ENCODE assay signal across 17 cellular contexts in the genomic region with DNA sequence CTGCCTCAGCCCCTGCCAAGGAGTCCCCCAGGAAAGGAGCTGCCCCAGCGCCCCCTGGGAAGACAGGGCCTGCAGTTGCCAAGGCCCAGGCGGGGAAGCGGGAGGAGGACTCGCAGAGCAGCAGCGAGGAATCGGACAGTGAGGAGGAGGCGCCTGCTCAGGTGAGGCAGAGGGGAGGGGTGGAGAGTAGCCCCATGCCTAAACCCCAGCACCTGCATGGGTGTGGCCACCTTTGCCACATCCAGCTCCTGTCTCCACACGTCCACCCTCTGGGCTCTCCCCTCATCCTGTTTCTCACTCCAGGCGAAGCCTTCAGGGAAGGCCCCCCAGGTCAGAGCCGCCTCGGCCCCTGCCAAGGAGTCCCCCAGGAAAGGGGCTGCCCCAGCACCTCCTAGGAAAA. TPM values are rescaled to one million over a fixed set of nuclear protein-coding genes. Genes with fewer than 3 reads are reported as not detected.
A peak's percentile ranks its signal among the peaks of the same experiment; 100 is the strongest.
DNase-seq lines count a peak whose midpoint lies in the region; ATAC-seq and TF ChIP-seq lines count a peak whose summit lies in the region.
"Had no signal": no experiment of that assay in that cellular context is flagged by ENCODE, and none has a peak within 500 bp of the region (broad histone marks: within the 10 kb centered on the region; RNA-seq: fewer than 3 reads in every experiment).

No MANE protein-coding gene starts in this region.

- H3K36me3 Mint-ChIP-seq in activated CD8-positive, alpha-beta T cell treated with anti-CD3 and anti-CD28 coated beads, Interleukin-2, amount 10 ng/mL, durations not matched to agents 7 days and 5 days (ENCODE audit: low read depth) = peaks cover 67% of the 10 kb centered on the region
- H3K36me3 Mint-ChIP-seq in activated CD8-positive, alpha-beta T cell treated with anti-CD3 and anti-CD28 coated beads for 36 hours (ENCODE audit: low read depth) = peaks cover 54% of the 10 kb centered on the region
- peaks cover 57% of the 10 kb centered on the region for H3K36me3 Mint-ChIP-seq in activated T-helper 1 cell treated with anti-CD3 and anti-CD28 coated beads, Interleukin-12 subunit alpha, Interleukin-12 subunit beta, Interleukin-2, Interleukin-4 antibody, amounts not matched to agents 30 ng/mL and 10 ng/mL and 1 ng/mL, durations not matched to agents 14 hours and 24 hours and 36 hours (ENCODE audit: low read depth)
- peaks cover 58 to 83% of the 10 kb centered on the region in 2 donors for H3K36me3 Mint-ChIP-seq in stimulated activated naive B cell treated with anti-CD40 and anti-IgM and Interleukin-4, amounts not matched to agents 10 μg/mL and 1 μg/mL and 100 μg/mL, for 72 hours

- TF ChIP-seq CTCF in activated CD8-positive, alpha-beta T cell treated with anti-CD3 and anti-CD28 coated beads for 36 hours (IDR thresholded peaks at IDR 0.05) = no peak
- TF ChIP-seq CTCF in foreskin keratinocyte (conservative IDR thresholded peaks at IDR 0.05) = no peak

- peaks cover 20% of the 10 kb centered on the region for H3K4me1 ChIP-seq in foreskin keratinocyte
- H3K4me1 ChIP-seq: Caco-2 had no signal

- H3K27me3 Mint-ChIP-seq in activated CD8-positive, alpha-beta T cell treated with anti-CD3 and anti-CD28 coated beads, Interleukin-2, amount 10 ng/mL, durations not matched to agents 7 days and 5 days (ENCODE audit: low read depth) = no peaks in the 10 kb centered on the region
- no peaks in the 10 kb centered on the region for H3K27me3 Mint-ChIP-seq in activated CD8-positive, alpha-beta T cell treated with anti-CD3 and anti-CD28 coated beads for 36 hours
- H3K27me3 Mint-ChIP-seq in activated T-helper 1 cell treated with anti-CD3 and anti-CD28 coated beads, Interleukin-12 subunit alpha, Interleukin-12 subunit beta, Interleukin-2, Interleukin-4 antibody, amounts not matched to agents 30 ng/mL and 10 ng/mL and 1 ng/mL, durations not matched to agents 14 hours and 24 hours and 36 hours (ENCODE audit: insufficient read depth) = no peaks in the 10 kb centered on the region
- H3K27me3 Mint-ChIP-seq in stimulated activated naive B cell treated with anti-CD40 and anti-IgM and Interleukin-4, amounts not matched to agents 10 μg/mL and 1 μg/mL and 100 μg/mL, for 72 hours = no peaks in the 10 kb centered on the region

- H3K27ac Mint-ChIP-seq in activated CD8-positive, alpha-beta T cell treated with anti-CD3 and anti-CD28 coated beads, Interleukin-2, amount 10 ng/mL, durations not matched to agents 7 days and 5 days = peak overlapping the region; percentile 11
- H3K27ac Mint-ChIP-seq in activated CD8-positive, alpha-beta T cell treated with anti-CD3 and anti-CD28 coated beads for 36 hours = no peak overlapping the region
- peak overlapping the region; percentile 40 for H3K27ac Mint-ChIP-seq in activated T-helper 1 cell treated with anti-CD3 and anti-CD28 coated beads, Interleukin-12 subunit alpha, Interleukin-12 subunit beta, Interleukin-2, Interleukin-4 antibody, amounts not matched to agents 30 ng/mL and 10 ng/mL and 1 ng/mL, durations not matched to agents 14 hours and 24 hours and 36 hours
- H3K27ac Mint-ChIP-seq in stimulated activated naive B cell treated with anti-CD40 and anti-IgM and Interleukin-4, amounts not matched to agents 10 μg/mL and 1 μg/mL and 100 μg/mL, for 72 hours = peak overlapping the region; percentile 67
- H3K27ac Mint-ChIP-seq: GM23338 had no signal

- peaks cover 5% of the 10 kb centered on the region for H3K4me1 Mint-ChIP-seq in activated CD8-positive, alpha-beta T cell treated with anti-CD3 and anti-CD28 coated beads, Interleukin-2, amount 10 ng/mL, durations not matched to agents 7 days and 5 days (ENCODE audit: low read depth)
- peaks cover 9% of the 10 kb centered on the region for H3K4me1 Mint-ChIP-seq in activated CD8-positive, alpha-beta T cell treated with anti-CD3 and anti-CD28 coated beads for 36 hours (ENCODE audit: low read depth)
- no peaks in the 10 kb centered on the region for H3K4me1 Mint-ChIP-seq in activated T-helper 1 cell treated with anti-CD3 and anti-CD28 coated beads, Interleukin-12 subunit alpha, Interleukin-12 subunit beta, Interleukin-2, Interleukin-4 antibody, amounts not matched to agents 30 ng/mL and 10 ng/mL and 1 ng/mL, durations not matched to agents 14 hours and 24 hours and 36 hours (ENCODE audit: low read depth)
- no peaks in the 10 kb centered on the region for H3K4me1 Mint-ChIP-seq in stimulated activated naive B cell treated with anti-CD40 and anti-IgM and Interleukin-4, amounts not matched to agents 10 μg/mL and 1 μg/mL and 100 μg/mL, for 72 hours
- H3K4me1 Mint-ChIP-seq: CD14-positive monocyte had no signal

- intact Hi-C loops in activated CD8-positive, alpha-beta T cell treated with anti-CD3 and anti-CD28 coated beads for 36 hours (cut with micrococcal nuclease) = no loop called here
- intact Hi-C loops in activated T-helper 1 cell treated with anti-CD3 and anti-CD28 coated beads, Interleukin-12 subunit alpha, Interleukin-12 subunit beta, Interleukin-2, Interleukin-4 antibody, amounts not matched to agents 30 ng/mL and 10 ng/mL and 1 ng/mL, durations not matched to agents 14 hours and 24 hours and 36 hours (cut with micrococcal nuclease) = no loop called here

- no peaks in the 10 kb centered on the region for H3K27me3 ChIP-seq in foreskin keratinocyte

- H3K27ac ChIP-seq in foreskin keratinocyte = no peak overlapping the region
- H3K27ac ChIP-seq: 22Rv1 had no signal

- no peak for ATAC-seq in activated CD8-positive, alpha-beta T cell treated with anti-CD3 and anti-CD28 coated beads, Interleukin-2, amount 10 ng/mL, durations not matched to agents 7 days and 5 days
- no peak for ATAC-seq in activated CD8-positive, alpha-beta T cell treated with anti-CD3 and anti-CD28 coated beads for 36 hours
- ATAC-seq in foreskin keratinocyte (peak; percentile 78), GM18861 (IDR thresholded peaks at IDR 0.05; ENCODE audit: unreplicated experiment) (no peak)
- ATAC-seq in stimulated activated naive B cell treated with anti-CD40 and anti-IgM and Interleukin-4, amounts not matched to agents 10 μg/mL and 1 μg/mL and 100 μg/mL, for 72 hours (replicated peaks) = no peak
- ATAC-seq: CD8-positive, alpha-beta T cell; GM12878; GM23338 had no signal

- POLR2A ChIA-PET in activated CD8-positive, alpha-beta T cell treated with anti-CD3 and anti-CD28 coated beads, Interleukin-2, amount 10 ng/mL, durations not matched to agents 7 days and 5 days (lab: Charles Lee) = no interaction called here
- POLR2A ChIA-PET in activated CD8-positive, alpha-beta T cell treated with anti-CD3 and anti-CD28 coated beads for 36 hours (lab: Charles Lee) = interaction anchor here (1.3 to 2.3 kb wide), 3 partner anchors 8 to 24 kb away, joined by 3 to 9 read pairs (median 8); no protein-coding TSS in a partner anchor

- H3K9me3 Mint-ChIP-seq in activated CD8-positive, alpha-beta T cell treated with anti-CD3 and anti-CD28 coated beads, Interleukin-2, amount 10 ng/mL, durations not matched to agents 7 days and 5 days (ENCODE audit: insufficient read depth) = no peaks in the 10 kb centered on the region
- H3K9me3 Mint-ChIP-seq in activated CD8-positive, alpha-beta T cell treated with anti-CD3 and anti-CD28 coated beads for 36 hours = no peaks in the 10 kb centered on the region
- H3K9me3 Mint-ChIP-seq in activated T-helper 1 cell treated with anti-CD3 and anti-CD28 coated beads, Interleukin-12 subunit alpha, Interleukin-12 subunit beta, Interleukin-2, Interleukin-4 antibody, amounts not matched to agents 30 ng/mL and 10 ng/mL and 1 ng/mL, durations not matched to agents 14 hours and 24 hours and 36 hours = no peaks in the 10 kb centered on the region
- no peaks in the 10 kb centered on the region for H3K9me3 Mint-ChIP-seq in stimulated activated naive B cell treated with anti-CD40 and anti-IgM and Interleukin-4, amounts not matched to agents 10 μg/mL and 1 μg/mL and 100 μg/mL, for 72 hours
- H3K9me3 Mint-ChIP-seq: CD14-positive monocyte; CD8-positive, alpha-beta T cell; GM23338 had no signal

- no peak for DNase-seq in activated CD8-positive, alpha-beta T cell treated with anti-CD3 and anti-CD28 coated beads, Interleukin-2, amount 10 ng/mL, durations not matched to agents 7 days and 5 days
- DNase-seq in activated CD8-positive, alpha-beta T cell treated with anti-CD3 and anti-CD28 coated beads for 36 hours = no peak
- DNase-seq in activated T-helper 1 cell treated with anti-CD3 and anti-CD28 coated beads, Interleukin-12 subunit alpha, Interleukin-12 subunit beta, Interleukin-2, Interleukin-4 antibody, amounts not matched to agents 30 ng/mL and 10 ng/mL and 1 ng/mL, durations not matched to agents 14 hours and 24 hours and 36 hours (ENCODE audit: low spot score) = no peak
- DNase-seq in foreskin keratinocyte (peak; percentile 39 to 63), superior temporal gyrus (ENCODE audit: extremely low spot score) (no peak), retina (no peak)
- DNase-seq in stimulated activated naive B cell treated with anti-CD40 and anti-IgM and Interleukin-4, amounts not matched to agents 10 μg/mL and 1 μg/mL and 100 μg/mL, for 72 hours = no peak
- DNase-seq: Caco-2; CD8-positive, alpha-beta T cell; DMS79; H7 had no signal

- H3K4me3 Mint-ChIP-seq in activated CD8-positive, alpha-beta T cell treated with anti-CD3 and anti-CD28 coated beads, Interleukin-2, amount 10 ng/mL, durations not matched to agents 7 days and 5 days = no peak overlapping the region
- H3K4me3 Mint-ChIP-seq in activated CD8-positive, alpha-beta T cell treated with anti-CD3 and anti-CD28 coated beads for 36 hours = no peak overlapping the region
- H3K4me3 Mint-ChIP-seq in activated T-helper 1 cell treated with anti-CD3 and anti-CD28 coated beads, Interleukin-12 subunit alpha, Interleukin-12 subunit beta, Interleukin-2, Interleukin-4 antibody, amounts not matched to agents 30 ng/mL and 10 ng/mL and 1 ng/mL, durations not matched to agents 14 hours and 24 hours and 36 hours = no peak overlapping the region
- no peak overlapping the region for H3K4me3 Mint-ChIP-seq in stimulated activated naive B cell treated with anti-CD40 and anti-IgM and Interleukin-4, amounts not matched to agents 10 μg/mL and 1 μg/mL and 100 μg/mL, for 72 hours
- H3K4me3 Mint-ChIP-seq: CD14-positive monocyte; CD8-positive, alpha-beta T cell; GM23338 had no signal

- CTCF ChIA-PET in activated CD8-positive, alpha-beta T cell treated with anti-CD3 and anti-CD28 coated beads, Interleukin-2, amount 10 ng/mL, durations not matched to agents 7 days and 5 days (lab: Charles Lee) = no interaction called here
- CTCF ChIA-PET in activated CD8-positive, alpha-beta T cell treated with anti-CD3 and anti-CD28 coated beads for 36 hours (lab: Charles Lee) = no interaction called here

RNA-seq across cellular contexts. Expression of gene TCOF1, which starts 17.2 kb away (rescaled TPM):
- total RNA-seq in activated CD8-positive, alpha-beta T cell treated with anti-CD3 and anti-CD28 coated beads, Interleukin-2, amount 10 ng/mL, durations not matched to agents 7 days and 5 days = 10 to 100 TPM; 79.0 to 81.3 TPM
- total RNA-seq in activated CD8-positive, alpha-beta T cell treated with anti-CD3 and anti-CD28 coated beads for 36 hours = 100 to 1,000 TPM; 114 to 117 TPM
- total RNA-seq in activated T-helper 1 cell treated with anti-CD3 and anti-CD28 coated beads, Interleukin-12 subunit alpha, Interleukin-12 subunit beta, Interleukin-2, Interleukin-4 antibody, amounts not matched to agents 30 ng/mL and 10 ng/mL and 1 ng/mL, durations not matched to agents 14 hours and 24 hours and 36 hours = 130 and 131 TPM in 2 replicates
- 76.4 and 97.3 TPM in 2 replicates for total RNA-seq in foreskin keratinocyte
- polyA plus RNA-seq in foreskin keratinocyte = 46.1 and 61.7 TPM in 2 replicates

RNA-seq across cellular contexts. Expression of gene CD74, which starts 38.1 kb away (rescaled TPM):
- 100 to 1,000 TPM; 395 to 407 TPM for total RNA-seq in activated CD8-positive, alpha-beta T cell treated with anti-CD3 and anti-CD28 coated beads, Interleukin-2, amount 10 ng/mL, durations not matched to agents 7 days and 5 days
- 100 to 1,000 TPM; 277 to 282 TPM for total RNA-seq in activated CD8-positive, alpha-beta T cell treated with anti-CD3 and anti-CD28 coated beads for 36 hours
- 440 and 444 TPM in 2 replicates for total RNA-seq in activated T-helper 1 cell treated with anti-CD3 and anti-CD28 coated beads, Interleukin-12 subunit alpha, Interleukin-12 subunit beta, Interleukin-2, Interleukin-4 antibody, amounts not matched to agents 30 ng/mL and 10 ng/mL and 1 ng/mL, durations not matched to agents 14 hours and 24 hours and 36 hours
- 4.0 and 7.2 TPM in 2 replicates for total RNA-seq in foreskin keratinocyte
- polyA plus RNA-seq in foreskin keratinocyte = 6.3 and 9.4 TPM in 2 replicates
- total RNA-seq: A673 had no signal

Comparison
In these comparisons a context has a peak if more than half of its experiments do, and no peak if none do; other contexts are left out.
1. DNase-seq: peak in foreskin keratinocyte (2 of 2); none in activated CD8-positive, alpha-beta T cell treated with anti-CD3 and anti-CD28 coated beads, Interleukin-2, amount 10 ng/mL, durations not matched to agents 7 days and 5 days (single experiment), activated CD8-positive, alpha-beta T cell treated with anti-CD3 and anti-CD28 coated beads for 36 hours (single experiment), activated T-helper 1 cell treated with anti-CD3 and anti-CD28 coated beads, Interleukin-12 subunit alpha, Interleukin-12 subunit beta, Interleukin-2, Interleukin-4 antibody, amounts not matched to agents 30 ng/mL and 10 ng/mL and 1 ng/mL, durations not matched to agents 14 hours and 24 hours and 36 hours (single experiment), stimulated activated naive B cell treated with anti-CD40 and anti-IgM and Interleukin-4, amounts not matched to agents 10 μg/mL and 1 μg/mL and 100 μg/mL, for 72 hours (single experiment), superior temporal gyrus (single experiment) and retina (single experiment).
2. RNA of gene CD74, which starts 38.1 kb away (total RNA-seq): 440 to 444 TPM in activated T-helper 1 cell treated with anti-CD3 and anti-CD28 coated beads, Interleukin-12 subunit alpha, Interleukin-12 subunit beta, Interleukin-2, Interleukin-4 antibody, amounts not matched to agents 30 ng/mL and 10 ng/mL and 1 ng/mL, durations not matched to agents 14 hours and 24 hours and 36 hours, 395 to 407 TPM in activated CD8-positive, alpha-beta T cell treated with anti-CD3 and anti-CD28 coated beads, Interleukin-2, amount 10 ng/mL, durations not matched to agents 7 days and 5 days and 277 to 282 TPM in activated CD8-positive, alpha-beta T cell treated with anti-CD3 and anti-CD28 coated beads for 36 hours; 4.0 to 7.2 TPM in foreskin keratinocyte; every median in the first group is over 10 times any median in the second.